13 cellular contexts compared by ENCODE assay signal in genomic region chr3:87674397-87675161, GRCh38.
DNase-seq lines count a peak whose midpoint lies in the region; ATAC-seq, FAIRE-seq and TF ChIP-seq lines count a peak whose summit lies in the region.
"Had no signal": no experiment of that assay in that cellular context is flagged by ENCODE, and none has a peak within 500 bp of the region (broad histone marks: within the 10 kb centered on the region; RNA-seq: fewer than 3 reads in every experiment).

No MANE protein-coding gene starts in this region.

- ATAC-seq in GM18907 (IDR thresholded peaks at IDR 0.05; ENCODE audit: unreplicated experiment), result peak; percentile 100
- peak; percentile 99 for ATAC-seq in GM21717 (IDR thresholded peaks at IDR 0.05; ENCODE audit: unreplicated experiment)
- peak; percentile 99 for ATAC-seq in HG03280 (IDR thresholded peaks at IDR 0.05; ENCODE audit: unreplicated experiment)
- ATAC-seq: K562 had no signal

- TF ChIP-seq RAD21 in H1 (IDR thresholded peaks at IDR 0.05 in 1 of 2, conservative IDR thresholded peaks at IDR 0.05 in 1 of 2; ENCODE audit: low read depth in 2 of 2, low read length in 2 of 2), result no peak

- H3K79me2 ChIP-seq in H1 (ENCODE audit: control insufficient read depth in 1 of 2, insufficient read depth in 2 of 2, low read length in 2 of 2), result no peaks in the 10 kb centered on the region

- H2BK12ac ChIP-seq in H1 (ENCODE audit: low read depth, low read length), result no peak overlapping the region

- H3K9me3 Mint-ChIP-seq in osteocyte (ENCODE audit: unreplicated experiment), result no peaks in the 10 kb centered on the region
- H3K9me3 Mint-ChIP-seq: stimulated activated naive CD8-positive, alpha-beta T cell treated with anti-CD3 and anti-CD28 coated beads, Interleukin-15, Interleukin-2, amounts not matched to agents 100 ng/mL and 50 ng/mL, for 24 hours had no signal

- H3K27me3 ChIP-seq in H1 (replicated peaks in 1 of 4; ENCODE audit: control insufficient read depth in 3 of 4, extremely low read depth in 1 of 4, insufficient read depth in 3 of 4, low read length in 3 of 4), result no peaks in the 10 kb centered on the region

- no peak overlapping the region for H3K14ac ChIP-seq in H1 (ENCODE audit: insufficient read length)

- CTCF ChIA-PET in H1 (lab: Charles Lee; ENCODE audit: partially characterized antibody), result no interaction called here

- H4K5ac ChIP-seq in H1 (ENCODE audit: insufficient read length, low read depth, low read length), result no peak overlapping the region

- H2BK120ac ChIP-seq in H1 (replicated peaks; ENCODE audit: low read depth, low read length), result no peak overlapping the region

- no peak overlapping the region for H3K27ac ChIP-seq in H1 (ENCODE audit: low read depth, low read length)
- H3K27ac ChIP-seq: skin epidermis had no signal

- H3K56ac ChIP-seq in H1 (replicated peaks; ENCODE audit: insufficient read length, low read depth, low read length), result no peak overlapping the region

- peak overlapping the region; percentile 72 for H2AFZ ChIP-seq in H1 (ENCODE audit: low read length)

- no peak overlapping the region for H4K91ac ChIP-seq in H1 (replicated peaks; ENCODE audit: insufficient read length, low read length)

- no peak overlapping the region for H4K8ac ChIP-seq in H1 (ENCODE audit: extremely low read depth, insufficient read depth, low read length)

- no peak overlapping the region for H2BK15ac ChIP-seq in H1 (ENCODE audit: low read length)

- H3K4ac ChIP-seq in H1 (replicated peaks; ENCODE audit: insufficient read length, low read depth, low read length), result no peak overlapping the region

- no peaks in the 10 kb centered on the region; a peak in 1 of 7 replicates for H3K4me1 ChIP-seq in H1 (replicated peaks in 1 of 4; ENCODE audit: control insufficient read depth in 3 of 4, insufficient read depth in 4 of 4, low read length in 3 of 4)

- TF ChIP-seq EP300 in H1 (IDR thresholded peaks at IDR 0.05; ENCODE audit: borderline replicate concordance in 1 of 2, low read depth in 2 of 2, low read length in 2 of 2), result no peak

- no peaks in the 10 kb centered on the region for H4K20me1 ChIP-seq in H1 (replicated peaks in 1 of 2; ENCODE audit: control insufficient read depth in 1 of 2, insufficient read depth in 2 of 2, low read length in 2 of 2)

- H3K36me3 Mint-ChIP-seq in osteocyte (ENCODE audit: unreplicated experiment), result no peaks in the 10 kb centered on the region

- H2AK5ac ChIP-seq in H1 (ENCODE audit: low read depth, low read length), result no peak overlapping the region

- H2BK5ac ChIP-seq in H1 (ENCODE audit: low read depth, low read length), result no peak overlapping the region

- no peak overlapping the region for H3K9ac ChIP-seq in H1 (replicated peaks in 1 of 4; ENCODE audit: extremely low read depth in 1 of 4, low read depth in 3 of 4, low read length in 3 of 4)

- no peak for FAIRE-seq in H1 (lab: Jason Lieb, UNC)
- FAIRE-seq: bronchial epithelial cell, K562 had no signal

- no peak for TF ChIP-seq POLR2A in H1 (IDR thresholded peaks at IDR 0.05; ENCODE audit: control extremely low read depth in 1 of 2, low read depth in 2 of 2, low read length in 2 of 2)

- H3K23me2 ChIP-seq in H1 (ENCODE audit: low read depth, low read length), result no peaks in the 10 kb centered on the region

- H2BK20ac ChIP-seq in H1 (ENCODE audit: low read length), result no peak overlapping the region

- 88% methylated on average over 9 of the region's 9 CpGs; no CpG with 5 or more reads in 1 of the 2 experiments for WGBS in H1 (ENCODE audit: extremely low coverage in 1 of 2, insufficient coverage in 1 of 2, insufficient read length in 1 of 2, insufficient replicate concordance in 2 of 2, low coverage in 1 of 2, low lambda C conversion rate in 2 of 2, missing lambda C conversion rate in 1 of 2), 2 experiments

- no peak overlapping the region for H3K4me3 ChIP-seq in H1 (ENCODE audit: extremely low read depth in 1 of 4, insufficient read depth in 2 of 4, low read depth in 3 of 4, low read length in 4 of 4)
- H3K4me3 ChIP-seq: K562, skin epidermis had no signal

- H3K23ac ChIP-seq in H1 (ENCODE audit: insufficient read length), result no peak overlapping the region

- H3K4me3 Mint-ChIP-seq in osteocyte (ENCODE audit: unreplicated experiment), result no peak overlapping the region
- H3K4me3 Mint-ChIP-seq: stimulated activated naive CD8-positive, alpha-beta T cell treated with anti-CD3 and anti-CD28 coated beads, Interleukin-15, Interleukin-2, amounts not matched to agents 100 ng/mL and 50 ng/mL, for 24 hours had no signal

- H3K18ac ChIP-seq in H1 (ENCODE audit: extremely low read depth, low read length), result no peak overlapping the region

- no peaks in the 10 kb centered on the region for H3K79me1 ChIP-seq in H1 (ENCODE audit: low read depth, low read length)

- peaks cover 0 to 6% of the 10 kb centered on the region in 2 experiments; a peak in 1 of 4 replicates for H3K9me3 ChIP-seq in H1 (ENCODE audit: insufficient read depth in 2 of 2, low read depth in 1 of 2, low read length in 1 of 2)

- no peak for DNase-seq in H1 (ENCODE audit: low read depth in 1 of 2, low spot score in 2 of 2)
- no peak for DNase-seq in ecto neural progenitor cell (ENCODE audit: low spot score)
- DNase-seq in iPS-NIHi7 (ENCODE audit: extremely low spot score), result no peak
- DNase-seq in activated gamma-delta T cell treated with Interleukin-2 at 50 U/mL for 16 hours, result no peak
- DNase-seq in osteocyte (ENCODE audit: extremely low spot score, unreplicated experiment), result no peak
- DNase-seq: NCI-H82 had no signal

- H3K36me3 ChIP-seq in H1 (ENCODE audit: control insufficient read depth in 2 of 4, insufficient read depth in 4 of 4, low read length in 3 of 4), result no peaks in the 10 kb centered on the region

- no peak overlapping the region for H3K4me2 ChIP-seq in H1 (ENCODE audit: insufficient read depth in 1 of 2, low read depth in 2 of 2, low read length in 2 of 2)

- H3K27ac Mint-ChIP-seq in osteocyte (ENCODE audit: unreplicated experiment), result no peak overlapping the region
- H3K27ac Mint-ChIP-seq: stimulated activated naive CD8-positive, alpha-beta T cell treated with anti-CD3 and anti-CD28 coated beads, Interleukin-15, Interleukin-2, amounts not matched to agents 100 ng/mL and 50 ng/mL, for 24 hours had no signal

- H3K27me3 Mint-ChIP-seq in osteocyte (ENCODE audit: unreplicated experiment), result no peaks in the 10 kb centered on the region

- no peaks in the 10 kb centered on the region for H3K4me1 Mint-ChIP-seq in osteocyte (ENCODE audit: unreplicated experiment)

- POLR2A ChIA-PET in H1 (lab: Charles Lee; ENCODE audit: partially characterized antibody), result no interaction called here

- TF ChIP-seq CTCF in H1 (IDR thresholded peaks at IDR 0.05; ENCODE audit: control extremely low read depth in 1 of 3, insufficient read depth in 1 of 3, low read depth in 1 of 3, low read length in 3 of 3) (no peak), osteocyte (IDR thresholded peaks at IDR 0.05) (no peak)

TF ChIP-seq in H1, 55 proteins besides CTCF, POLR2A, EP300 and RAD21:
- TF ChIP-seq SIRT6 (IDR thresholded peaks at IDR 0.05; ENCODE audit: low read length) (no peak), SIN3A (conservative IDR thresholded peaks at IDR 0.05 in 1 of 2, IDR thresholded peaks at IDR 0.05 in 1 of 2; ENCODE audit: low read depth in 1 of 2, low read length in 2 of 2) (no peak), HDAC2 (IDR thresholded peaks at IDR 0.05; ENCODE audit: borderline replicate concordance in 1 of 2, low read depth in 2 of 2, low read length in 2 of 2) (no peak), JUN (IDR thresholded peaks at IDR 0.05; ENCODE audit: low read depth, low read length) (no peak), GABPA (IDR thresholded peaks at IDR 0.05; ENCODE audit: borderline replicate concordance, insufficient read depth, low read length) (no peak), TAF7 (optimal IDR thresholded peaks at IDR 0.05; ENCODE audit: borderline replicate concordance, low read depth, low read length) (no peak), YY1 (IDR thresholded peaks at IDR 0.05; ENCODE audit: low read depth, low read length) (no peak), BRCA1 (IDR thresholded peaks at IDR 0.05; ENCODE audit: low read depth, low read length) (no peak), HDAC6 (IDR thresholded peaks at IDR 0.05; ENCODE audit: low read depth, low read length) (no peak), MAFK (IDR thresholded peaks at IDR 0.05; ENCODE audit: low read depth, low read length) (no peak), RNF2 (IDR thresholded peaks at IDR 0.05; ENCODE audit: borderline replicate concordance, low read depth, low read length, missing control alignments, poor library complexity, severe bottlenecking) (no peak), JUND (IDR thresholded peaks at IDR 0.05; ENCODE audit: low read length) (no peak), MAX (IDR thresholded peaks at IDR 0.05) (no peak), SP1 (IDR thresholded peaks at IDR 0.05; ENCODE audit: low read depth, low read length) (no peak), CREB1 (IDR thresholded peaks at IDR 0.05) (no peak)
